In genomic region chr9:128558431-128559310, GRCh38 we compare ENCODE assay signal across 8 cellular contexts. TPM values are rescaled to one million over a fixed set of nuclear protein-coding genes. Genes with fewer than 3 reads are reported as not detected.
DNase-seq lines count a peak whose midpoint lies in the region; ATAC-seq and TF ChIP-seq lines count a peak whose summit lies in the region.

No MANE protein-coding gene starts in this region.

- peak overlapping the region; percentile 65 for H3K27ac ChIP-seq in HEK293 (ENCODE audit: extremely low read depth, low read depth, low read length)
- H3K27ac ChIP-seq in lower lobe of right lung = peak overlapping the region; percentile 64

- no peaks in the 10 kb centered on the region; a peak in 1 of 3 replicates for H3K36me3 ChIP-seq in HEK293 (ENCODE audit: control insufficient read depth in 2 of 2, insufficient read depth in 1 of 2, low read length in 2 of 2)
- peaks cover 13% of the 10 kb centered on the region for H3K36me3 ChIP-seq in lower lobe of right lung

- CTCF ChIA-PET in HEK293 (lab: Yijun Ruan, JAX) (interaction anchor here (0.7 kb wide), 1 partner anchor 12 kb away, joined by 3 read pairs; no protein-coding TSS in a partner anchor), WTC11 (lab: Charles Lee) (interaction anchor here (0.8 to 1.2 kb wide), 3 partner anchors 77 to 197 kb away, joined by 3 to 5 read pairs (median 3); no protein-coding TSS in a partner anchor)

- POLR2A ChIA-PET in HEK293 (lab: Yijun Ruan, JAX) (interaction anchor here (0.6 to 1.7 kb wide), 7 partner anchors 8 to 138 kb away, joined by 3 to 7 read pairs (median 3); partner anchors contain the start of genes CERCAM, GLE1, ODF2 and SET), WTC11 (lab: Charles Lee) (no interaction called here)

- TF ChIP-seq CTCF in HEK293 (tag by site-specific recombination; IDR thresholded peaks at IDR 0.05) = no peak
- TF ChIP-seq CTCF in WTC11 (IDR thresholded peaks at IDR 0.05) = no peak
- no peak for TF ChIP-seq CTCF in lower lobe of right lung (IDR thresholded peaks at IDR 0.05)

- peaks cover 6% of the 10 kb centered on the region; the same call in 1 of the 2 replicates for H3K36me3 Mint-ChIP-seq in WTC11

- H3K4me1 ChIP-seq in HEK293 (ENCODE audit: control insufficient read depth, insufficient read depth, low read length) (peaks cover 22% of the 10 kb centered on the region), lower lobe of right lung (peaks cover 75% of the 10 kb centered on the region)

- no peak overlapping the region for H3K4me3 Mint-ChIP-seq in WTC11

- peak overlapping the region; percentile 3; the same call in 1 of the 2 replicates for H3K4me3 ChIP-seq in HEK293 (ENCODE audit: low read depth, low read length)
- peak overlapping the region; percentile 4 for H3K4me3 ChIP-seq in lower lobe of right lung

- H3K27me3 ChIP-seq in lower lobe of right lung (ENCODE audit: low read depth) = no peaks in the 10 kb centered on the region

- H3K9me3 ChIP-seq in HEK293 (ENCODE audit: control insufficient read depth, insufficient read depth, low read depth, low read length) (no peaks in the 10 kb centered on the region), lower lobe of right lung (no peaks in the 10 kb centered on the region)

- peak; percentile 89 for DNase-seq in EL
- peak; percentile 88 for DNase-seq in NCI-H1105 treated with DMSO at 0.1 percent for 48 hours (lab: John Stamatoyannopoulos, UW)
- DNase-seq in WTC11 (ENCODE audit: low spot score) = no peak
- DNase-seq in dermis blood vessel endothelial cell = peak; percentile 96
- DNase-seq in lower lobe of right lung = peak; percentile 74
- DNase-seq in stimulated activated CD8-positive, alpha-beta memory T cell treated with anti-CD3 and anti-CD28 coated beads, Interleukin-2, amount 100 ng/mL, for 48 hours (ENCODE audit: low read depth in 2 of 2) = peak; percentile 44 to 62

- peaks cover 25% of the 10 kb centered on the region for H3K4me1 Mint-ChIP-seq in WTC11

- no peaks in the 10 kb centered on the region for H3K9me3 Mint-ChIP-seq in WTC11

- ATAC-seq in WTC11 = peak; percentile 41; the same call in 1 of the 2 replicates
- ATAC-seq in lower lobe of right lung = peak; percentile 84 to 88
- ATAC-seq in HG03457 (IDR thresholded peaks at IDR 0.05; ENCODE audit: unreplicated experiment) = no peak

- intact Hi-C loops in lower lobe of right lung (cut with DNase I) = no loop called here

- H3K27me3 Mint-ChIP-seq in WTC11 (ENCODE audit: low read depth) = no peaks in the 10 kb centered on the region

- peak overlapping the region; percentile 67 for H3K27ac Mint-ChIP-seq in WTC11

TF ChIP-seq in HEK293, 187 proteins besides CTCF, POLR2A, EP300 and RAD21 (continues in another document):
- TF ChIP-seq ZNF138 (tag by site-specific recombination; IDR thresholded peaks at IDR 0.05; ENCODE audit: borderline replicate concordance) (no peak), ZSCAN18 (tag by site-specific recombination; IDR thresholded peaks at IDR 0.05) (no peak), ZBTB1 (tag by site-specific recombination; IDR thresholded peaks at IDR 0.05) (0 out of 2 replicates have a peak, but pooled peaks have one; percentile 49), SP3 (tag by site-specific recombination; IDR thresholded peaks at IDR 0.05) (0 out of 2 replicates have a peak, but pooled peaks have one; percentile 5), ZNF366 (tag by site-specific recombination; conservative IDR thresholded peaks at IDR 0.05) (peak; percentile 83), ZNF596 (tag by site-specific recombination; IDR thresholded peaks at IDR 0.05) (no peak), ZNF837 (tag by site-specific recombination; IDR thresholded peaks at IDR 0.05) (no peak), ZFHX2 (tag by site-specific recombination; conservative IDR thresholded peaks at IDR 0.05) (no peak), ZNF114 (tag by site-specific recombination; IDR thresholded peaks at IDR 0.05) (no peak), ZNF621 (tag by site-specific recombination; IDR thresholded peaks at IDR 0.05) (no peak), ZNF692 (tag by site-specific recombination; IDR thresholded peaks at IDR 0.05) (peak; percentile 33; the same call in 1 of the 2 replicates), ZNF423 (tag by site-specific recombination; IDR thresholded peaks at IDR 0.05) (0 out of 2 replicates have a peak, but pooled peaks have one; percentile 32)

TF ChIP-seq in WTC11, 78 proteins besides CTCF, POLR2A, EP300 and RAD21 (continues in another document):
- TF ChIP-seq SMAD3 (CRISPR knock-in tag; IDR thresholded peaks at IDR 0.05; ENCODE audit: borderline replicate concordance) (no peak), CREB1 (CRISPR knock-in tag; IDR thresholded peaks at IDR 0.05) (no peak), MYBL2 (CRISPR knock-in tag; IDR thresholded peaks at IDR 0.05) (no peak), ZBTB43 (CRISPR knock-in tag; IDR thresholded peaks at IDR 0.05) (no peak), CBFB (CRISPR knock-in tag; IDR thresholded peaks at IDR 0.05; ENCODE audit: low read depth) (no peak), GRHL2 (CRISPR knock-in tag; IDR thresholded peaks at IDR 0.05; ENCODE audit: insufficient replicate concordance, severe bottlenecking) (no peak), ERG (CRISPR knock-in tag; IDR thresholded peaks at IDR 0.05) (no peak), ATF1 (CRISPR knock-in tag; IDR thresholded peaks at IDR 0.05) (no peak), AFF4 (CRISPR knock-in tag; IDR thresholded peaks at IDR 0.05; ENCODE audit: borderline replicate concordance) (no peak), JUN (CRISPR knock-in tag; IDR thresholded peaks at IDR 0.05) (no peak), CREM (CRISPR knock-in tag; IDR thresholded peaks at IDR 0.05) (no peak), MLX (CRISPR knock-in tag; IDR thresholded peaks at IDR 0.05) (no peak), PRRX2 (CRISPR knock-in tag; IDR thresholded peaks at IDR 0.05) (no peak), ZBTB21 (CRISPR knock-in tag; IDR thresholded peaks at IDR 0.05; ENCODE audit: borderline replicate concordance) (no peak)

RNA-seq across cellular contexts. Expression of gene SPTAN1, which starts 6.3 kb away (rescaled TPM):
- total RNA-seq in WTC11 (2021) (213 to 255 TPM (median 224 TPM) in 3 replicates), dermis blood vessel endothelial cell (505 and 734 TPM in 2 replicates), lower lobe of right lung (305 TPM)

RNA-seq across cellular contexts. Expression of gene GLE1, which starts 54.2 kb away (rescaled TPM):
- total RNA-seq in WTC11 (2021) (19.0 to 19.7 TPM (median 19.3 TPM) in 3 replicates), dermis blood vessel endothelial cell (19.4 and 34.2 TPM in 2 replicates), lower lobe of right lung (24.5 TPM)
